ENCODE assay signal across 9 cellular contexts in genomic region chr11:66510990-66511339, GRCh38. TPM values are rescaled to one million over a fixed set of nuclear protein-coding genes. Genes with fewer than 3 reads are reported as not detected.
A peak's percentile ranks its signal among the peaks of the same experiment; 100 is the strongest.
DNase-seq lines count a peak whose midpoint lies in the region; ATAC-seq and TF ChIP-seq lines count a peak whose summit lies in the region.
"Had no signal": no experiment of that assay in that cellular context is flagged by ENCODE, and none has a peak within 500 bp of the region (broad histone marks: within the 10 kb centered on the region; RNA-seq: fewer than 3 reads in every experiment).

No MANE protein-coding gene starts in this region.

- peak overlapping the region; percentile 93 for H3K4me3 ChIP-seq in cardiac muscle cell
- H3K4me3 ChIP-seq in brain microvascular endothelial cell (ENCODE audit: low read depth, low read length) = peak overlapping the region; percentile 97
- peak overlapping the region; percentile 78 for H3K4me3 ChIP-seq in mesodermal cell (ENCODE audit: extremely low read depth, insufficient read depth, low read length, poor library complexity, severe bottlenecking)
- H3K4me3 ChIP-seq in urinary bladder (ENCODE audit: low read depth, low read length) = peak overlapping the region; percentile 67

- TF ChIP-seq CTCF in cardiac muscle cell (IDR thresholded peaks at IDR 0.05; ENCODE audit: low read depth, low read length) (no peak), brain microvascular endothelial cell (IDR thresholded peaks at IDR 0.05; ENCODE audit: low read depth, low read length, missing control alignments) (no peak)

- H3K4me1 ChIP-seq in cardiac muscle cell (ENCODE audit: low read depth) (peaks cover 13% of the 10 kb centered on the region), mesodermal cell (ENCODE audit: control insufficient read depth, insufficient read depth, low read length, poor library complexity, severe bottlenecking) (peaks cover 23% of the 10 kb centered on the region), urinary bladder (ENCODE audit: insufficient read depth) (no peaks in the 10 kb centered on the region)

- H3K9me3 ChIP-seq in cardiac muscle cell (ENCODE audit: low read depth) (no peaks in the 10 kb centered on the region), mesodermal cell (ENCODE audit: control insufficient read depth, low read length) (no peaks in the 10 kb centered on the region)

- no peak for ATAC-seq in Right ventricle myocardium inferior
- ATAC-seq in HG02852 (IDR thresholded peaks at IDR 0.05; ENCODE audit: unreplicated experiment) = no peak

- 5 to 17% methylated on average over 1 to 4 of the region's 5 CpGs for WGBS in mesodermal cell (ENCODE audit: insufficient coverage in 2 of 2), 2 experiments
- 6% methylated on average over 5 of the region's 5 CpGs for WGBS in urinary bladder

- in situ Hi-C loops in brain microvascular endothelial cell (cut with HindIII; ENCODE audit: low pct_ligation_motif_present, low sequenced_read_pairs) = no loop called here

- H3K27me3 ChIP-seq in cardiac muscle cell (no peaks in the 10 kb centered on the region), brain microvascular endothelial cell (replicated peaks) (no peaks in the 10 kb centered on the region)

- DNase-seq in cardiac muscle cell (ENCODE audit: low read depth in 1 of 2, low spot score in 1 of 2) (no peak), Right ventricle myocardium inferior (ENCODE audit: missing footprints) (no peak), brain microvascular endothelial cell (no peak), nucleus accumbens (lab: John Stamatoyannopoulos, UW) (no peak), SW480 (ENCODE audit: low spot score) (no peak)

- H3K27ac ChIP-seq in cardiac muscle cell = peak overlapping the region; percentile 83
- no peak overlapping the region for H3K27ac ChIP-seq in brain microvascular endothelial cell
- H3K27ac ChIP-seq in mesodermal cell (ENCODE audit: low read depth, low read length, severe bottlenecking) = peak overlapping the region; percentile 89
- no peak overlapping the region for H3K27ac ChIP-seq in urinary bladder (ENCODE audit: low read depth)

- intact Hi-C loops in Right ventricle myocardium inferior (cut with DNase I) = no loop called here

- peaks cover 6% of the 10 kb centered on the region for H3K36me3 ChIP-seq in cardiac muscle cell
- peaks cover 15% of the 10 kb centered on the region for H3K36me3 ChIP-seq in brain microvascular endothelial cell (replicated peaks)
- H3K36me3 ChIP-seq in mesodermal cell (ENCODE audit: control insufficient read depth, insufficient read depth, low read length) = peaks cover 27% of the 10 kb centered on the region
- H3K36me3 ChIP-seq in urinary bladder (ENCODE audit: insufficient read depth) = no peaks in the 10 kb centered on the region

RNA-seq across cellular contexts. Expression of gene BBS1, which starts 0.5 kb away (rescaled TPM):
- total RNA-seq in cardiac muscle cell (100 and 106 TPM in 2 replicates), Right ventricle myocardium inferior (20.9 TPM), urinary bladder (40.4 TPM)
- polyA plus RNA-seq in cardiac muscle cell (59.7 and 62.7 TPM in 2 replicates), urinary bladder (33.3 TPM)
- 20.1 TPM for polyA plus RNA-seq in mesodermal cell (2013, experiment 1 of 2)
- 23.2 TPM for polyA plus RNA-seq in mesodermal cell (2013, experiment 2 of 2)

RNA-seq across cellular contexts. Expression of gene DPP3, which starts 30.7 kb away (rescaled TPM):
- total RNA-seq in cardiac muscle cell (21.9 and 60.7 TPM in 2 replicates), Right ventricle myocardium inferior (15.8 TPM), urinary bladder (16.9 TPM)
- polyA plus RNA-seq in cardiac muscle cell (20.8 and 44.9 TPM in 2 replicates), urinary bladder (26.8 TPM)
- 30.5 TPM for polyA plus RNA-seq in mesodermal cell (2013, experiment 1 of 2)
- polyA plus RNA-seq in mesodermal cell (2013, experiment 2 of 2) = 31.6 TPM

RNA-seq across cellular contexts. Expression of gene ZDHHC24, which starts 34.9 kb away (rescaled TPM):
- total RNA-seq in cardiac muscle cell = 14.7 and 21.6 TPM in 2 replicates
- 15.2 and 16.9 TPM in 2 replicates for polyA plus RNA-seq in cardiac muscle cell
- total RNA-seq in Right ventricle myocardium inferior = 4.0 TPM
- polyA plus RNA-seq in mesodermal cell (2013, experiment 1 of 2) = 8.7 TPM
- polyA plus RNA-seq in mesodermal cell (2013, experiment 2 of 2) = 6.5 TPM
- 5.0 TPM for total RNA-seq in urinary bladder
- 11.4 TPM for polyA plus RNA-seq in urinary bladder

RNA-seq across cellular contexts. Expression of gene ACTN3, which starts 35.7 kb away (rescaled TPM):
- total RNA-seq in cardiac muscle cell = 74.2 and 189 TPM in 2 replicates
- 111 and 322 TPM in 2 replicates for polyA plus RNA-seq in cardiac muscle cell
- not detected for total RNA-seq in Right ventricle myocardium inferior
- 3.9 TPM for polyA plus RNA-seq in mesodermal cell (2013, experiment 1 of 2)
- 3.3 TPM for polyA plus RNA-seq in mesodermal cell (2013, experiment 2 of 2)
- not detected for total RNA-seq in urinary bladder
- polyA plus RNA-seq in urinary bladder = 0.18 TPM
- total RNA-seq: LHCN-M2 had no signal

RNA-seq across cellular contexts. Expression of gene PELI3, which starts 44.3 kb away (rescaled TPM):
- total RNA-seq in cardiac muscle cell (19.9 and 30.9 TPM in 2 replicates), Right ventricle myocardium inferior (8.4 TPM), urinary bladder (7.6 TPM)
- polyA plus RNA-seq in cardiac muscle cell (16.4 and 20.5 TPM in 2 replicates), urinary bladder (22.5 TPM)
- 3.6 TPM for polyA plus RNA-seq in mesodermal cell (2013, experiment 1 of 2)
- 4.0 TPM for polyA plus RNA-seq in mesodermal cell (2013, experiment 2 of 2)

Comparison
In these comparisons a context has a peak if more than half of its experiments do, and no peak if none do; other contexts are left out.
1. H3K27ac ChIP-seq: peak in cardiac muscle cell (single experiment) and mesodermal cell (single experiment); none in brain microvascular endothelial cell (single experiment) and urinary bladder (single experiment).
2. Peak in every context shown above with its lines, with median percentiles within 50 percentile points of each other: H3K4me3 ChIP-seq.